ENCODE assay signal across 1 cellular context in genomic region chr14:85414142-85414541, GRCh38.
TF ChIP-seq lines count a peak whose summit lies in the region.

No MANE protein-coding gene starts in this region.

TF ChIP-seq in HepG2, 621 proteins besides CTCF, POLR2A, EP300 and RAD21:
- TF ChIP-seq RERE (CRISPR knock-in tag; IDR thresholded peaks at IDR 0.05; ENCODE audit: low read depth) (no peak), ZNF7 (CRISPR knock-in tag; IDR thresholded peaks at IDR 0.05) (no peak), ZNF598 (CRISPR knock-in tag; IDR thresholded peaks at IDR 0.05; ENCODE audit: borderline replicate concordance) (no peak), CBX1 (IDR thresholded peaks at IDR 0.05; ENCODE audit: low read depth) (no peak), ATAD3A (CRISPR knock-in tag; IDR thresholded peaks at IDR 0.05) (no peak), ZFP1 (CRISPR knock-in tag; IDR thresholded peaks at IDR 0.05) (no peak), SCMH1 (CRISPR knock-in tag; IDR thresholded peaks at IDR 0.05; ENCODE audit: borderline replicate concordance) (no peak), POGK (CRISPR knock-in tag; conservative IDR thresholded peaks at IDR 0.05) (no peak), E2F1 (CRISPR knock-in tag; IDR thresholded peaks at IDR 0.05) (no peak), TBX3 (IDR thresholded peaks at IDR 0.05; ENCODE audit: borderline replicate concordance) (no peak), JARID2 (CRISPR knock-in tag; IDR thresholded peaks at IDR 0.05; ENCODE audit: insufficient replicate concordance) (no peak), SMARCC2 (IDR thresholded peaks at IDR 0.05) (no peak), JUND (CRISPR knock-in tag; IDR thresholded peaks at IDR 0.05) (no peak), SOX6 (IDR thresholded peaks at IDR 0.05) (no peak), SOX6 (CRISPR knock-in tag; IDR thresholded peaks at IDR 0.05) (no peak), ELK4 (CRISPR knock-in tag; IDR thresholded peaks at IDR 0.05; ENCODE audit: borderline replicate concordance) (no peak)
